Comparison of ENCODE assay signal across 8 cellular contexts in genomic region chr7:102272075-102272916, GRCh38. TPM values are rescaled to one million over a fixed set of nuclear protein-coding genes. Genes with fewer than 3 reads are reported as not detected.
DNase-seq lines count a peak whose midpoint lies in the region; ATAC-seq and TF ChIP-seq lines count a peak whose summit lies in the region.

No MANE protein-coding gene starts in this region.

- H2BK15ac ChIP-seq in mesendoderm (replicated peaks; ENCODE audit: low read depth), result no peak overlapping the region

- peak overlapping the region; percentile 10 for H3K56ac ChIP-seq in mesendoderm (ENCODE audit: low read length)

- H3K4ac ChIP-seq in mesendoderm (ENCODE audit: low read depth, low read length), result no peak overlapping the region

- no peak overlapping the region for H2BK120ac ChIP-seq in mesendoderm (ENCODE audit: low read depth, low read length)

- no peak overlapping the region for H3K4me2 ChIP-seq in mesendoderm (ENCODE audit: low read length)

- peak; percentile 62 for ATAC-seq in GM21619 (IDR thresholded peaks at IDR 0.05; ENCODE audit: unreplicated experiment)
- ATAC-seq in effector memory CD8-positive, alpha-beta T cell (replicated peaks), result peak; percentile 71
- ATAC-seq in HG03354 (IDR thresholded peaks at IDR 0.05; ENCODE audit: poor library complexity, severe bottlenecking, unreplicated experiment), result no peak

- H3K36me3 Mint-ChIP-seq in effector memory CD8-positive, alpha-beta T cell (ENCODE audit: insufficient read depth), result no peaks in the 10 kb centered on the region

- H3K79me2 ChIP-seq in mesendoderm (ENCODE audit: control insufficient read depth, insufficient read depth, low read length), result no peaks in the 10 kb centered on the region

- H4K8ac ChIP-seq in mesendoderm (ENCODE audit: low read depth, low read length), result no peak overlapping the region

- DNase-seq in BE2C (peak; percentile 89), NCI-H69 (lab: John Stamatoyannopoulos, UW) (peak; percentile 75), mesendoderm (peak; percentile 71)
- DNase-seq in activated CD8-positive, alpha-beta memory T cell treated with anti-CD3 and anti-CD28 coated beads for 4 hours (ENCODE audit: low read depth in 2 of 2), result peak; percentile 38 to 41
- peak; percentile 68 to 77 (median 73) for DNase-seq in effector memory CD8-positive, alpha-beta T cell
- peak; percentile 29 to 40 for DNase-seq in stimulated activated CD8-positive, alpha-beta memory T cell treated with anti-CD3 and anti-CD28 coated beads, Interleukin-15, amount 100 ng/mL, for 4 hours (ENCODE audit: low read depth in 2 of 2)

- H3K27ac Mint-ChIP-seq in effector memory CD8-positive, alpha-beta T cell, result no peak overlapping the region

- H3K18ac ChIP-seq in mesendoderm (ENCODE audit: low read length), result no peak overlapping the region

- no peaks in the 10 kb centered on the region for H3K9me3 Mint-ChIP-seq in effector memory CD8-positive, alpha-beta T cell

- no peak overlapping the region for H2BK5ac ChIP-seq in mesendoderm (ENCODE audit: low read length)

- no peak overlapping the region for H3K27ac ChIP-seq in mesendoderm (ENCODE audit: low read depth, low read length)

- H3K4me1 Mint-ChIP-seq in effector memory CD8-positive, alpha-beta T cell (ENCODE audit: low read depth in 2 of 2), result peaks cover 0 to 3% of the 10 kb centered on the region in 2 donors

- H3K4me3 ChIP-seq in BE2C (ENCODE audit: low read depth, low read length), result no peak overlapping the region
- no peak overlapping the region for H3K4me3 ChIP-seq in mesendoderm (ENCODE audit: low read length)

- no CpG with 5 or more reads among the region's 21 CpGs for WGBS in mesendoderm (ENCODE audit: extremely low coverage, insufficient coverage, low lambda C conversion rate)

- H3K27me3 Mint-ChIP-seq in effector memory CD8-positive, alpha-beta T cell, result no peaks in the 10 kb centered on the region

- no peaks in the 10 kb centered on the region for H3K4me1 ChIP-seq in BE2C
- H3K4me1 ChIP-seq in mesendoderm (ENCODE audit: control insufficient read depth, low read depth, low read length), result peaks cover 2% of the 10 kb centered on the region

- H2AK5ac ChIP-seq in mesendoderm (ENCODE audit: low read length), result no peak overlapping the region

- H3K4me3 Mint-ChIP-seq in effector memory CD8-positive, alpha-beta T cell, result no peak overlapping the region

- no peak overlapping the region for H3K23ac ChIP-seq in mesendoderm (ENCODE audit: low read length)

- no peak overlapping the region for H4K5ac ChIP-seq in mesendoderm (ENCODE audit: low read length)

- H3K36me3 ChIP-seq in BE2C (no peaks in the 10 kb centered on the region), mesendoderm (ENCODE audit: control insufficient read depth, insufficient read depth, low read length) (no peaks in the 10 kb centered on the region)

- TF ChIP-seq CTCF in BE2C (IDR thresholded peaks at IDR 0.05; ENCODE audit: low read depth, low read length), result peak; percentile 93

- no peaks in the 10 kb centered on the region for H3K79me1 ChIP-seq in mesendoderm (ENCODE audit: low read length)

- H3K27me3 ChIP-seq in BE2C, result no peaks in the 10 kb centered on the region
- no peaks in the 10 kb centered on the region for H3K27me3 ChIP-seq in mesendoderm (ENCODE audit: insufficient read depth, low read length, poor library complexity)

- H3K9ac ChIP-seq in mesendoderm (ENCODE audit: low read length), result no peak overlapping the region

- H3K9me3 ChIP-seq in BE2C, result no peaks in the 10 kb centered on the region

RNA-seq across cellular contexts. Expression of gene SH2B2, which starts 14.4 kb away (rescaled TPM):
- 16.9 TPM for polyA plus RNA-seq in BE2C (2012; ENCODE audit: insufficient read depth, insufficient read length, low read depth)
- 3.1 TPM for polyA plus RNA-seq in mesendoderm (2013, experiment 1 of 2)
- polyA plus RNA-seq in mesendoderm (2013, experiment 2 of 2), result 3.2 TPM

Comparison
In these comparisons a context has a peak if more than half of its experiments do, and no peak if none do; other contexts are left out.
1. DNase-seq: peak in every context shown above with its lines; median percentile 89 in BE2C; 75 in NCI-H69; 73 in effector memory CD8-positive, alpha-beta T cell; 71 in mesendoderm; 40 in activated CD8-positive, alpha-beta memory T cell treated with anti-CD3 and anti-CD28 coated beads for 4 hours; 34 in stimulated activated CD8-positive, alpha-beta memory T cell treated with anti-CD3 and anti-CD28 coated beads, Interleukin-15, amount 100 ng/mL, for 4 hours.